25 cellular contexts compared by ENCODE assay signal in the genomic region with DNA sequence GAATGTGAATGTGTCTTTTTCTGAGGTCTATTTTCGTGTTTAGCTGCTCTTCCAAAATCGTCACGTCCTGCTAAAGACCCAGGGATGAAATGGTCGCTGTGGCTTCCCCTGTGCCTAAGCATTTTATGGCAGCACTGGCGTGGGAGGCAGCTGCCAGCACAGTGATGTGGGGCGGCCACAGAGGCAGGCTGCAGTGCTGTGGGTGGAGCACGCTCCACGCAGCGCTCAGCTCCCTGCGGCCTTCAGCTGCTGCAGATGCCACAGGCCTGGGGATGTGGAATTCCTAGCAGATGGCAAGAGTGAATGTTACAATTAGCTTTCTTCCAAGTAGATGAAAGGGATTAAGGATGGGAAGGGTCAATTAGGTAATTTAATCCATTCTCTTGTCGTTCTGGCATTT.
A peak's percentile ranks its signal among the peaks of the same experiment; 100 is the strongest.
DNase-seq lines count a peak whose midpoint lies in the region; ATAC-seq lines count a peak whose summit lies in the region.
"Had no signal": no experiment of that assay in that cellular context is flagged by ENCODE, and none has a peak within 500 bp of the region (broad histone marks: within the 10 kb centered on the region; RNA-seq: fewer than 3 reads in every experiment).

No MANE protein-coding gene starts in this region.

- no peak overlapping the region for H3K27ac Mint-ChIP-seq in activated CD8-positive, alpha-beta memory T cell treated with anti-CD3 and anti-CD28 coated beads, Interleukin-2, amount 10 ng/mL, durations not matched to agents 7 days and 5 days
- H3K27ac Mint-ChIP-seq: activated T-cell treated with anti-CD3 and anti-CD28 coated beads, Interleukin-2, amount 50 U/mL, for 72 hours; CD8-positive, alpha-beta memory T cell; effector memory CD8-positive, alpha-beta T cell; stimulated activated naive CD8-positive, alpha-beta T cell treated with anti-CD3 and anti-CD28 coated beads, Interleukin-15, Interleukin-2, amounts not matched to agents 100 ng/mL and 50 ng/mL, for 24 hours; T-helper 1 cell treated with Interleukin-12 subunit alpha and Interleukin-12 subunit beta and Interleukin-4 antibody, amounts not matched to agents 30 μg/mL and 1 μg/mL, for 36 hours had no signal

- H3K4me3 Mint-ChIP-seq in activated CD8-positive, alpha-beta memory T cell treated with anti-CD3 and anti-CD28 coated beads, Interleukin-2, amount 10 ng/mL, durations not matched to agents 7 days and 5 days: no peak overlapping the region
- H3K4me3 Mint-ChIP-seq: activated T-cell treated with anti-CD3 and anti-CD28 coated beads, Interleukin-2, amount 50 U/mL, for 72 hours; CD8-positive, alpha-beta memory T cell; effector memory CD8-positive, alpha-beta T cell; stimulated activated naive CD8-positive, alpha-beta T cell treated with anti-CD3 and anti-CD28 coated beads, Interleukin-15, Interleukin-2, amounts not matched to agents 100 ng/mL and 50 ng/mL, for 24 hours; T-helper 1 cell treated with Interleukin-12 subunit alpha and Interleukin-12 subunit beta and Interleukin-4 antibody, amounts not matched to agents 30 μg/mL and 1 μg/mL, for 36 hours had no signal

- H3K4me1 Mint-ChIP-seq in activated CD8-positive, alpha-beta memory T cell treated with anti-CD3 and anti-CD28 coated beads, Interleukin-2, amount 10 ng/mL, durations not matched to agents 7 days and 5 days: no peaks in the 10 kb centered on the region
- H3K4me1 Mint-ChIP-seq: CD8-positive, alpha-beta memory T cell had no signal

- H3K9me3 Mint-ChIP-seq in activated CD8-positive, alpha-beta memory T cell treated with anti-CD3 and anti-CD28 coated beads, Interleukin-2, amount 10 ng/mL, durations not matched to agents 7 days and 5 days (ENCODE audit: low read depth): no peaks in the 10 kb centered on the region
- H3K9me3 Mint-ChIP-seq: activated T-cell treated with anti-CD3 and anti-CD28 coated beads, Interleukin-2, amount 50 U/mL, for 72 hours; CD8-positive, alpha-beta memory T cell; effector memory CD8-positive, alpha-beta T cell; stimulated activated naive CD8-positive, alpha-beta T cell treated with anti-CD3 and anti-CD28 coated beads, Interleukin-15, Interleukin-2, amounts not matched to agents 100 ng/mL and 50 ng/mL, for 24 hours; T-helper 1 cell treated with Interleukin-12 subunit alpha and Interleukin-12 subunit beta and Interleukin-4 antibody, amounts not matched to agents 30 μg/mL and 1 μg/mL, for 36 hours had no signal

- intact Hi-C loops in head of caudate nucleus (cut with DNase I): no loop called here

- DNase-seq in activated CD8-positive, alpha-beta memory T cell treated with anti-CD3 and anti-CD28 coated beads, Interleukin-2, amount 10 ng/mL, durations not matched to agents 7 days and 5 days: peak; percentile 9
- DNase-seq in activated CD8-positive, alpha-beta memory T cell treated with anti-CD3 and anti-CD28 coated beads, Interleukin-2, amount 50 U/mL, for 4 hours: no peak
- DNase-seq in head of caudate nucleus (peak; percentile 10 to 82 (median 58)), occipital lobe (lab: John Stamatoyannopoulos, UW) (peak; percentile 22), NCI-H1436 treated with DMSO at 0.1 percent for 48 hours (lab: John Stamatoyannopoulos, UW) (no peak)
- no peak for DNase-seq in NK-92 treated with Interleukin-12 subunit alpha and Interleukin-12 subunit beta, amount 100 ng/mL, for 24 hours (lab: John Stamatoyannopoulos, UW)
- no peak for DNase-seq in stimulated activated CD4-positive, alpha-beta T cell treated with anti-CD3 and anti-CD28 coated beads, Interleukin-4, amount 100 ng/mL, for 4 hours
- DNase-seq: activated CD4-positive, alpha-beta T cell treated with anti-CD3 and anti-CD28 coated beads for 48 hours; activated naive CD4-positive, alpha-beta T cell treated with Interleukin-2 at 50 U/mL for 16 hours; activated T-cell treated with anti-CD3 and anti-CD28 coated beads, Interleukin-2, amount 50 U/mL, for 72 hours; AML-193; CD8-positive, alpha-beta memory T cell; effector memory CD8-positive, alpha-beta T cell; GM23248; KG1; MM.1S; NCI-H1417 treated with DMSO at 0.1 percent for 48 hours; NCI-H2107; NCI-H510A; stimulated activated CD4-positive, alpha-beta T cell treated with anti-CD3 and anti-CD28 coated beads, Interleukin-15, amount 100 ng/mL, for 24 hours had no signal

- H3K36me3 Mint-ChIP-seq in activated CD8-positive, alpha-beta memory T cell treated with anti-CD3 and anti-CD28 coated beads, Interleukin-2, amount 10 ng/mL, durations not matched to agents 7 days and 5 days: no peaks in the 10 kb centered on the region

- no peaks in the 10 kb centered on the region for H3K27me3 Mint-ChIP-seq in activated CD8-positive, alpha-beta memory T cell treated with anti-CD3 and anti-CD28 coated beads, Interleukin-2, amount 10 ng/mL, durations not matched to agents 7 days and 5 days
- H3K27me3 Mint-ChIP-seq: stimulated activated naive CD8-positive, alpha-beta T cell treated with anti-CD3 and anti-CD28 coated beads, Interleukin-15, Interleukin-2, amounts not matched to agents 100 ng/mL and 50 ng/mL, for 24 hours had no signal

- ATAC-seq in activated CD8-positive, alpha-beta memory T cell treated with anti-CD3 and anti-CD28 coated beads, Interleukin-2, amount 10 ng/mL, durations not matched to agents 7 days and 5 days: no peak
- no peak for ATAC-seq in GM21528 (IDR thresholded peaks at IDR 0.05; ENCODE audit: low FRiP score, unreplicated experiment)
- ATAC-seq: activated T-cell treated with anti-CD3 and anti-CD28 coated beads, Interleukin-2, amount 50 U/mL, for 72 hours; effector memory CD8-positive, alpha-beta T cell; esophagus mucosa; right lobe of liver had no signal

- CTCF ChIA-PET in activated CD8-positive, alpha-beta memory T cell treated with anti-CD3 and anti-CD28 coated beads, Interleukin-2, amount 10 ng/mL, durations not matched to agents 7 days and 5 days (lab: Charles Lee): no interaction called here

Comparison
In these comparisons a context has a peak if more than half of its experiments do, and no peak if none do; other contexts are left out.
1. DNase-seq: peak in activated CD8-positive, alpha-beta memory T cell treated with anti-CD3 and anti-CD28 coated beads, Interleukin-2, amount 10 ng/mL, durations not matched to agents 7 days and 5 days (single experiment), head of caudate nucleus (42 of 42) and occipital lobe (single experiment); none in activated CD8-positive, alpha-beta memory T cell treated with anti-CD3 and anti-CD28 coated beads, Interleukin-2, amount 50 U/mL, for 4 hours (single experiment), NK-92 treated with Interleukin-12 subunit alpha and Interleukin-12 subunit beta, amount 100 ng/mL, for 24 hours (single experiment), NCI-H1436 treated with DMSO at 0.1 percent for 48 hours (single experiment) and stimulated activated CD4-positive, alpha-beta T cell treated with anti-CD3 and anti-CD28 coated beads, Interleukin-4, amount 100 ng/mL, for 4 hours (0 of 2).